17 cellular contexts compared by ENCODE assay signal in the genomic region with DNA sequence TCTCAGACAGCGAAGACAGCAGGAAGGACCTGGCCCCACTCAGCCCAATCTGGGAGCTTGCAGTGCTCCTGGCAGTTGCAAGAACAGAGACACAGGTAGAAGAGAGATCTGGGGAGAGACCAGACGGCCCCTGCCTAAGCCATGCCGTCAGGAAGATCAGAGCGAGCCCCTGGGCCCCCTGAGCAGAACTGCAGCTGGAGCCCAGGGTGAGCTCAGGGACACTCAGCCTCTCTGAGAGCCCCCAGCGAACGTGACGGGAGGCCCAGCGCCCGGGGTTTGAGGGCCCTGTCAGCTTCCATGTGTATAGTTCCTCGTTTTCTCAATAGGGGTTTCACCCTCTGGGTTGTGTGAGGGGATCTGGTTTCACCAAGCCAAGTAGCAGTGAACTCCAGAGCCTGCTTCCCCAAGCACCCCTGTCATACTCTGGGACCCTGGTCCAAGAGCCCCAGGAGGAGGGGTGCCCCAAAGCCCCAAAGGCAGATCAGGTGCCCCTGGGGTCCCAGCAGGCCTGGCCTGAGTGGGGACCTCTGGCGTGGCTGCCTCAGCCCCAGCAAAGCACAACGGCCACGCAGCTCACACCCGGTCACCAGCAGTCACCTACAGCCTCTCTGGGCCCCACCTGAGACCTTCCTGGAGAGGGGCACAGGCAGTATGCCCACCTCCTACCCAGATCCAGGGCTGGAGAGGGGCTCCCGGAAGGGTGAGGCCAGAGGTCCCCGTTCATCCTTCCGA.
DNase-seq lines count a peak whose midpoint lies in the region; FAIRE-seq and TF ChIP-seq lines count a peak whose summit lies in the region.
"Had no signal": no experiment of that assay in that cellular context is flagged by ENCODE, and none has a peak within 500 bp of the region (broad histone marks: within the 10 kb centered on the region; RNA-seq: fewer than 3 reads in every experiment).

No MANE protein-coding gene starts in this region.

- H4K8ac ChIP-seq in neuronal stem cell (ENCODE audit: low read depth, low read length), result no peak overlapping the region

- H3K9ac ChIP-seq in NT2/D1 (ENCODE audit: insufficient read length, low read depth) (peak overlapping the region; percentile 10), kidney (ENCODE audit: low read length in 2 of 2) (no peak overlapping the region), neuronal stem cell (ENCODE audit: low read depth, low read length, poor library complexity) (no peak overlapping the region), subcutaneous abdominal adipose tissue (ENCODE audit: low read length in 5 of 5) (no peak overlapping the region), colonic mucosa (ENCODE audit: low read depth in 2 of 2, low read length in 2 of 2) (no peak overlapping the region)

- no CpG with 5 or more reads among the region's 17 CpGs for WGBS in neuronal stem cell (ENCODE audit: extremely low coverage in 2 of 2, insufficient read length in 2 of 2, insufficient replicate concordance in 1 of 2), 2 donors

- intact Hi-C loops in kidney (cut with DNase I) (no loop called here), colonic mucosa (cut with DNase I) (no loop called here)

- H2BK12ac ChIP-seq in neuronal stem cell (ENCODE audit: low read length), result peak overlapping the region; percentile 85

- H3K9me3 ChIP-seq in NT2/D1 (ENCODE audit: insufficient read depth, low read length) (peaks cover 6% of the 10 kb centered on the region; the same call in 1 of the 2 replicates), kidney (ENCODE audit: control insufficient read depth in 1 of 2, low read length in 2 of 2) (peaks cover 2 to 6% of the 10 kb centered on the region in 2 donors), neuronal stem cell (replicated peaks in 1 of 2; ENCODE audit: control insufficient read depth in 2 of 2, insufficient read depth in 1 of 2, low read depth in 1 of 2, low read length in 2 of 2) (no peaks in the 10 kb centered on the region), subcutaneous abdominal adipose tissue (ENCODE audit: control insufficient read depth in 5 of 5, low read length in 5 of 5) (peaks cover 0 to 11% (median 10%) of the 10 kb centered on the region in 5 donors), colonic mucosa (no peaks in the 10 kb centered on the region)
- H3K9me3 ChIP-seq: Caco-2, HAP-1 had no signal

- H2BK15ac ChIP-seq in neuronal stem cell (ENCODE audit: low read length), result peak overlapping the region; percentile 32

- no peak overlapping the region for H3K4ac ChIP-seq in neuronal stem cell (ENCODE audit: low read length)

- H2AK5ac ChIP-seq in neuronal stem cell (ENCODE audit: low read depth, low read length), result peak overlapping the region; percentile 47

- peak overlapping the region; percentile 4 for H3K14ac ChIP-seq in neuronal stem cell (ENCODE audit: low read length)

- H3K79me1 ChIP-seq in neuronal stem cell (ENCODE audit: low read depth, low read length), result no peaks in the 10 kb centered on the region

- no peak for FAIRE-seq in kidney (lab: Jason Lieb, UNC)
- FAIRE-seq: GM12892, HepG2, HTR-8/SVneo had no signal

- peak overlapping the region; percentile 77 for H3K18ac ChIP-seq in neuronal stem cell (ENCODE audit: low read length)

- H2BK120ac ChIP-seq in neuronal stem cell (ENCODE audit: low read depth, low read length), result no peak overlapping the region

- no peak overlapping the region for H3K4me2 ChIP-seq in neuronal stem cell (ENCODE audit: insufficient read depth, low read length, poor library complexity, severe bottlenecking)

- H2BK5ac ChIP-seq in neuronal stem cell (ENCODE audit: low read length), result peak overlapping the region; percentile 72

- no peak overlapping the region for H4K91ac ChIP-seq in neuronal stem cell (ENCODE audit: low read depth, low read length, poor library complexity)

- H3K27ac ChIP-seq in kidney (ENCODE audit: low read depth in 2 of 2, low read length in 2 of 2) (no peak overlapping the region), neuronal stem cell (replicated peaks; ENCODE audit: low read length) (no peak overlapping the region), subcutaneous abdominal adipose tissue (ENCODE audit: low read depth, low read length) (peak overlapping the region; percentile 41), colonic mucosa (no peak overlapping the region)
- H3K27ac ChIP-seq: 22Rv1 had no signal

- H3K4me1 ChIP-seq in NT2/D1 (ENCODE audit: insufficient read depth, insufficient read length) (peaks cover 4% of the 10 kb centered on the region), kidney (ENCODE audit: control insufficient read depth in 1 of 2, insufficient read depth in 1 of 2, low read depth in 1 of 2, low read length in 2 of 2) (no peaks in the 10 kb centered on the region), neuronal stem cell (ENCODE audit: control insufficient read depth in 2 of 2, insufficient read depth in 1 of 2, low read depth in 1 of 2, low read length in 2 of 2) (peaks cover 0 to 6% of the 10 kb centered on the region in 2 donors), subcutaneous abdominal adipose tissue (ENCODE audit: control insufficient read depth in 5 of 5, insufficient read depth in 5 of 5, low read length in 5 of 5) (peaks cover 3 to 34% (median 27%) of the 10 kb centered on the region in 5 donors), colonic mucosa (no peaks in the 10 kb centered on the region)
- H3K4me1 ChIP-seq: Caco-2, HAP-1 had no signal

- DNase-seq in NT2/D1 (ENCODE audit: low read depth, low spot score) (no peak), kidney (peak; percentile 56), neuronal stem cell (ENCODE audit: low spot score) (no peak), NCI-H2196 (lab: John Stamatoyannopoulos, UW; ENCODE audit: unreplicated experiment) (no peak), colonic mucosa (no peak), NCI-H1694 treated with DMSO at 0.1 percent for 48 hours (lab: John Stamatoyannopoulos, UW) (no peak)
- DNase-seq: Caco-2; CD8-positive, alpha-beta T cell; DND-41; GDM1; GOT3 had no signal

- TF ChIP-seq CTCF in kidney (IDR thresholded peaks at IDR 0.05; ENCODE audit: borderline replicate concordance, extremely low read depth, insufficient read depth) (no peak), colonic mucosa (IDR thresholded peaks at IDR 0.05) (no peak)

- H3K4me3 ChIP-seq in NT2/D1 (ENCODE audit: insufficient read length, low read depth), result no peak overlapping the region
- no peak overlapping the region for H3K4me3 ChIP-seq in kidney (ENCODE audit: low read length in 2 of 2)
- no peak overlapping the region for H3K4me3 ChIP-seq in neuronal stem cell (ENCODE audit: low read length in 2 of 2)
- no peak overlapping the region for H3K4me3 ChIP-seq in subcutaneous abdominal adipose tissue (ENCODE audit: low read depth in 1 of 5, low read length in 5 of 5)
- no peak overlapping the region for H3K4me3 ChIP-seq in colonic mucosa
- H3K4me3 ChIP-seq: HAP-1 had no signal

- no peak overlapping the region for H3K23ac ChIP-seq in neuronal stem cell (ENCODE audit: low read depth, low read length, poor library complexity)

- H3K36me3 ChIP-seq in NT2/D1 (ENCODE audit: insufficient read depth, insufficient read length, low read length), result no peaks in the 10 kb centered on the region
- H3K36me3 ChIP-seq in kidney (ENCODE audit: control insufficient read depth in 1 of 2, insufficient read depth in 2 of 2, low read length in 2 of 2), result no peaks in the 10 kb centered on the region
- H3K36me3 ChIP-seq in neuronal stem cell (replicated peaks in 1 of 2; ENCODE audit: control insufficient read depth in 2 of 2, insufficient read depth in 2 of 2, low read length in 2 of 2), result no peaks in the 10 kb centered on the region
- no peaks in the 10 kb centered on the region for H3K36me3 ChIP-seq in subcutaneous abdominal adipose tissue (ENCODE audit: control insufficient read depth in 5 of 5, insufficient read depth in 5 of 5, low read length in 5 of 5)
- H3K36me3 ChIP-seq in colonic mucosa, result no peaks in the 10 kb centered on the region
- H3K36me3 ChIP-seq: HAP-1 had no signal

- H3K27me3 ChIP-seq in NT2/D1 (ENCODE audit: insufficient read depth, insufficient read length) (no peaks in the 10 kb centered on the region), neuronal stem cell (ENCODE audit: control insufficient read depth in 3 of 3, insufficient read depth in 3 of 3, low read depth in 1 of 3, low read length in 3 of 3) (no peaks in the 10 kb centered on the region), subcutaneous abdominal adipose tissue (ENCODE audit: control insufficient read depth in 5 of 5, insufficient read depth in 4 of 5, low read length in 5 of 5) (no peaks in the 10 kb centered on the region), colonic mucosa (no peaks in the 10 kb centered on the region)

- no peak overlapping the region for H2AFZ ChIP-seq in neuronal stem cell (ENCODE audit: low read length)
